21 cellular contexts compared by ENCODE assay signal in genomic region chr19:4533334-4533733, GRCh38. TPM values are rescaled to one million over a fixed set of nuclear protein-coding genes. Genes with fewer than 3 reads are reported as not detected.
"Had no signal": no experiment of that assay in that cellular context is flagged by ENCODE, and none has a peak within 500 bp of the region (broad histone marks: within the 10 kb centered on the region; RNA-seq: fewer than 3 reads in every experiment).

No MANE protein-coding gene starts in this region.

- H3K4me3 ChIP-seq: dorsolateral prefrontal cortex, ovary, spleen, stomach, thoracic aorta, transverse colon had no signal

- H3K27ac ChIP-seq: dorsolateral prefrontal cortex, spleen, thoracic aorta, transverse colon had no signal

- H3K27ac Mint-ChIP-seq: nephron progenitor cell had no signal

- H3K27me3 ChIP-seq: dorsolateral prefrontal cortex, ovary had no signal

- H3K9me3 ChIP-seq: heart left ventricle, ovary, spleen, stomach, thoracic aorta, transverse colon had no signal

- H3K36me3 Mint-ChIP-seq: naive B cell had no signal

- H3K9me3 Mint-ChIP-seq: nephron progenitor cell had no signal

- H3K4me3 Mint-ChIP-seq: naive B cell, nephron progenitor cell had no signal

- DNase-seq: cortex of kidney; dorsolateral prefrontal cortex; effector CD8-positive, alpha-beta T cell; foreskin melanocyte; heart left ventricle; hippocampal formation; mesendoderm; naive B cell; nephron progenitor cell; nucleus accumbens; ovary; right cardiac atrium; spleen; stimulated activated CD4-positive, alpha-beta T cell treated with anti-CD3 and anti-CD28 coated beads, Interleukin-15, amount 100 ng/mL, for 24 hours; stimulated activated CD4-positive, alpha-beta T cell treated with anti-CD3 and anti-CD28 coated beads, Interleukin-1b, Interleukin-23, amount 100 ng/mL, for 48 hours; stimulated activated naive CD4-positive, alpha-beta T cell; stomach; substantia nigra; transverse colon had no signal

- H3K36me3 ChIP-seq: heart left ventricle, ovary, thoracic aorta, transverse colon had no signal

- ATAC-seq: heart left ventricle, right cardiac atrium had no signal

RNA-seq across cellular contexts. Expression of gene PLIN5, which starts 1.7 kb away (rescaled TPM):
- total RNA-seq: kidney epithelial cell had no signal
